Comparison of ENCODE assay signal across 16 cellular contexts in the genomic region with DNA sequence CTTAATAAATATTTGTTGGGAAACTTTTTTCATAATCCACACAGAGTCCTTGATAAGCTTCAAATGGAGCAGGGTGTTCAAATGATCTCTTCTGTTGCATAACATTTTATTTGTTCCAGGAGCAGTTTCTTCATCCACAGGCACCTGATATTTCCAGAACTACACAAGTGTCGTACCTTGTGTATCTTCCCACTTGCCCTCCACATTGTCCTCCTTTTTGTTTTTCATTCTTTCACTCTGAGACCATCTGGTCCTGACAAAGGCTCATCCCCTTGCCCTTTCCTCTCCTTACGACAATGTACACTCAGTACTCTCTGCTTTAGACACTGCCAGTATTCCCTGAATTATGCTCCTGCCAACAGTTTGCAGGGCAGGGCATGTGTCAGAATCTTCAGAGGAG. TPM values are rescaled to one million over a fixed set of nuclear protein-coding genes. Genes with fewer than 3 reads are reported as not detected.
DNase-seq lines count a peak whose midpoint lies in the region; ATAC-seq, FAIRE-seq and TF ChIP-seq lines count a peak whose summit lies in the region.
"Had no signal": no experiment of that assay in that cellular context is flagged by ENCODE, and none has a peak within 500 bp of the region (broad histone marks: within the 10 kb centered on the region; RNA-seq: fewer than 3 reads in every experiment).

No MANE protein-coding gene starts in this region.

- no peak overlapping the region; the same call in 1 of the 2 replicates for H2BK15ac ChIP-seq in H1 (ENCODE audit: low read length)

- no peak overlapping the region for H2BK5ac ChIP-seq in H1 (ENCODE audit: low read depth, low read length)

- no peak overlapping the region for H3K27ac ChIP-seq in H1 (ENCODE audit: low read depth, low read length)
- H3K27ac ChIP-seq in gastroesophageal sphincter = peak overlapping the region; percentile 41 to 72 (median 61)
- H3K27ac ChIP-seq in psoas muscle = peak overlapping the region; percentile 80
- peak overlapping the region; percentile 15 for H3K27ac ChIP-seq in subcutaneous abdominal adipose tissue (ENCODE audit: low read depth, low read length)
- H3K27ac ChIP-seq: A549 had no signal

- peaks cover 0 to 16% (median 9%) of the 10 kb centered on the region in 4 experiments; a peak in 6 of 7 replicates for H3K4me1 ChIP-seq in H1 (replicated peaks in 1 of 4; ENCODE audit: control insufficient read depth in 3 of 4, insufficient read depth in 4 of 4, low read length in 3 of 4)
- H3K4me1 ChIP-seq in gastroesophageal sphincter = peaks cover 0 to 50% (median 4%) of the 10 kb centered on the region in 3 donors
- H3K4me1 ChIP-seq in psoas muscle = peaks cover 47% of the 10 kb centered on the region
- peaks cover 0 to 17% (median 8%) of the 10 kb centered on the region in 5 donors for H3K4me1 ChIP-seq in subcutaneous abdominal adipose tissue (ENCODE audit: control insufficient read depth in 5 of 5, insufficient read depth in 5 of 5, low read length in 5 of 5)

- no peak overlapping the region for H2AFZ ChIP-seq in H1 (ENCODE audit: low read length)

- H4K8ac ChIP-seq in H1 (ENCODE audit: extremely low read depth, insufficient read depth, low read length) = no peak overlapping the region

- peak overlapping the region; percentile 77 for H2BK12ac ChIP-seq in H1 (ENCODE audit: low read depth, low read length)

- WGBS in H1 (ENCODE audit: extremely low coverage in 1 of 2, insufficient coverage in 1 of 2, insufficient read length in 1 of 2, insufficient replicate concordance in 2 of 2, low coverage in 1 of 2, low lambda C conversion rate in 2 of 2, missing lambda C conversion rate in 1 of 2), 2 experiments = 93% methylated on average over 2 of the region's 2 CpGs; no CpG with 5 or more reads in 1 of the 2 experiments
- WGBS in gastroesophageal sphincter (ENCODE audit: low coverage in 1 of 2), 2 donors = 17 to 92% methylated on average over 2 of the region's 2 CpGs
- 40 to 64% (median 41%) methylated on average over 2 of the region's 2 CpGs for WGBS in psoas muscle, 3 donors

- no peak for TF ChIP-seq POLR2A in H1 (IDR thresholded peaks at IDR 0.05; ENCODE audit: control extremely low read depth in 1 of 2, low read depth in 2 of 2, low read length in 2 of 2)
- TF ChIP-seq POLR2A in gastroesophageal sphincter (IDR thresholded peaks at IDR 0.05) = no peak

- no peak overlapping the region for H3K4me2 ChIP-seq in H1 (ENCODE audit: insufficient read depth in 1 of 2, low read depth in 2 of 2, low read length in 2 of 2)
- H3K4me2 ChIP-seq: A549 had no signal

- peak; percentile 27 for ATAC-seq in gastroesophageal sphincter
- ATAC-seq in psoas muscle = peak; percentile 51 to 82 (median 79)
- ATAC-seq: CD8-positive, alpha-beta T cell had no signal

- no peak overlapping the region for H2AK5ac ChIP-seq in H1 (ENCODE audit: low read depth, low read length)

- TF ChIP-seq CTCF in H1 (IDR thresholded peaks at IDR 0.05; ENCODE audit: control extremely low read depth in 1 of 3, insufficient read depth in 1 of 3, low read depth in 1 of 3, low read length in 3 of 3) (no peak), gastroesophageal sphincter (IDR thresholded peaks at IDR 0.05) (no peak), psoas muscle (IDR thresholded peaks at IDR 0.05) (no peak)

- H3K9ac ChIP-seq in H1 (replicated peaks in 1 of 4; ENCODE audit: extremely low read depth in 1 of 4, low read depth in 3 of 4, low read length in 3 of 4) (no peak overlapping the region), subcutaneous abdominal adipose tissue (ENCODE audit: low read length in 5 of 5) (peak overlapping the region in 1 of 5 donors; percentile 30)

- peaks cover 3% of the 10 kb centered on the region in 2 experiments for H4K20me1 ChIP-seq in H1 (replicated peaks in 1 of 2; ENCODE audit: control insufficient read depth in 1 of 2, insufficient read depth in 2 of 2, low read length in 2 of 2)

- FAIRE-seq in H1 (lab: Jason Lieb, UNC) = no peak
- FAIRE-seq: A549, D721Med, G401.6, GM12891 had no signal

- no peak for TF ChIP-seq EP300 in H1 (IDR thresholded peaks at IDR 0.05; ENCODE audit: borderline replicate concordance in 1 of 2, low read depth in 2 of 2, low read length in 2 of 2)
- TF ChIP-seq EP300 in gastroesophageal sphincter (IDR thresholded peaks at IDR 0.05) = no peak

- H3K27me3 ChIP-seq in H1 (replicated peaks in 1 of 4; ENCODE audit: control insufficient read depth in 3 of 4, extremely low read depth in 1 of 4, insufficient read depth in 3 of 4, low read length in 3 of 4) = peaks cover 8 to 36% (median 32%) of the 10 kb centered on the region in 4 experiments
- H3K27me3 ChIP-seq in gastroesophageal sphincter = no peaks in the 10 kb centered on the region
- no peaks in the 10 kb centered on the region for H3K27me3 ChIP-seq in psoas muscle (ENCODE audit: insufficient read depth in 3 of 3, low read length in 2 of 3)
- no peaks in the 10 kb centered on the region for H3K27me3 ChIP-seq in subcutaneous abdominal adipose tissue (ENCODE audit: control insufficient read depth in 5 of 5, insufficient read depth in 4 of 5, low read length in 5 of 5)

- H3K56ac ChIP-seq in H1 (replicated peaks; ENCODE audit: insufficient read length, low read depth, low read length) = no peak overlapping the region

- H3K4ac ChIP-seq in H1 (replicated peaks; ENCODE audit: insufficient read length, low read depth, low read length) = no peak overlapping the region

- H3K9me3 ChIP-seq in H1 (ENCODE audit: insufficient read depth in 2 of 2, low read depth in 1 of 2, low read length in 1 of 2) (no peaks in the 10 kb centered on the region), gastroesophageal sphincter (no peaks in the 10 kb centered on the region), psoas muscle (no peaks in the 10 kb centered on the region), subcutaneous abdominal adipose tissue (ENCODE audit: control insufficient read depth in 5 of 5, low read length in 5 of 5) (no peaks in the 10 kb centered on the region)
- H3K9me3 ChIP-seq: A549 had no signal

- POLR2A ChIA-PET in H1 (lab: Charles Lee; ENCODE audit: partially characterized antibody) = interaction anchor here (0.5 to 1.1 kb wide), 2 partner anchors 14 to 66 kb away, joined by 3 to 4 read pairs; no protein-coding TSS in a partner anchor

- no peak for TF ChIP-seq RAD21 in H1 (IDR thresholded peaks at IDR 0.05 in 1 of 2, conservative IDR thresholded peaks at IDR 0.05 in 1 of 2; ENCODE audit: low read depth in 2 of 2, low read length in 2 of 2)

- CTCF ChIA-PET in H1 (lab: Charles Lee; ENCODE audit: partially characterized antibody) = interaction anchor here (1.0 to 4.2 kb wide), 11 partner anchors 9 to 216 kb away, joined by 3 to 24 read pairs (median 4); no protein-coding TSS in a partner anchor

- H3K79me2 ChIP-seq in H1 (ENCODE audit: control insufficient read depth in 1 of 2, insufficient read depth in 2 of 2, low read length in 2 of 2) = no peaks in the 10 kb centered on the region

- H2BK120ac ChIP-seq in H1 (replicated peaks; ENCODE audit: low read depth, low read length) = no peak overlapping the region

- no peak overlapping the region for H3K18ac ChIP-seq in H1 (ENCODE audit: extremely low read depth, low read length)

- no peak overlapping the region for H4K91ac ChIP-seq in H1 (replicated peaks; ENCODE audit: insufficient read length, low read length)

- no peak overlapping the region for H4K5ac ChIP-seq in H1 (ENCODE audit: insufficient read length, low read depth, low read length)

- H3K23me2 ChIP-seq in H1 (ENCODE audit: low read depth, low read length) = no peaks in the 10 kb centered on the region

- DNase-seq in H1 (ENCODE audit: low read depth in 1 of 2, low spot score in 2 of 2) = no peak
- DNase-seq in psoas muscle = no peak
- no peak for DNase-seq in A172 (ENCODE audit: low spot score)
- DNase-seq in central memory CD4-positive, alpha-beta T cell = no peak
- no peak for DNase-seq in AG20443 (ENCODE audit: low spot score)
- DNase-seq: CD8-positive, alpha-beta T cell; DMS153; DMS79 treated with DMSO at 0.1 percent for 48 hours; EL; HFFc6 had no signal

- no peak overlapping the region for H3K23ac ChIP-seq in H1 (ENCODE audit: insufficient read length)

- H3K36me3 ChIP-seq in H1 (ENCODE audit: control insufficient read depth in 2 of 4, insufficient read depth in 4 of 4, low read length in 3 of 4) = no peaks in the 10 kb centered on the region
- no peaks in the 10 kb centered on the region for H3K36me3 ChIP-seq in gastroesophageal sphincter
- H3K36me3 ChIP-seq in psoas muscle (ENCODE audit: insufficient read depth in 1 of 2, low read depth in 1 of 2) = no peaks in the 10 kb centered on the region
- no peaks in the 10 kb centered on the region for H3K36me3 ChIP-seq in subcutaneous abdominal adipose tissue (ENCODE audit: control insufficient read depth in 5 of 5, insufficient read depth in 5 of 5, low read length in 5 of 5)

- H2BK20ac ChIP-seq in H1 (ENCODE audit: low read length) = no peak overlapping the region

- no peak overlapping the region for H3K14ac ChIP-seq in H1 (ENCODE audit: insufficient read length)

- intact Hi-C loops in psoas muscle (cut with DNase I) = loop anchor here in 1 of 2 donors (10.0 kb wide), 1 partner anchor 88 kb away; no protein-coding TSS in a partner anchor

- no peak overlapping the region for H3K4me3 ChIP-seq in H1 (ENCODE audit: extremely low read depth in 1 of 4, insufficient read depth in 2 of 4, low read depth in 3 of 4, low read length in 4 of 4)
- H3K4me3 ChIP-seq in gastroesophageal sphincter = no peak overlapping the region
- no peak overlapping the region for H3K4me3 ChIP-seq in psoas muscle
- no peak overlapping the region for H3K4me3 ChIP-seq in subcutaneous abdominal adipose tissue (ENCODE audit: low read depth in 1 of 5, low read length in 5 of 5)
- H3K4me3 ChIP-seq: A549 had no signal

- no peaks in the 10 kb centered on the region for H3K79me1 ChIP-seq in H1 (ENCODE audit: low read depth, low read length)

TF ChIP-seq in H1, 55 proteins besides CTCF, POLR2A, EP300 and RAD21 (continues in another document):
- no peak for TF ChIP-seq TCF12 (IDR thresholded peaks at IDR 0.05; ENCODE audit: low read depth, low read length)
- TF ChIP-seq RXRA (IDR thresholded peaks at IDR 0.05; ENCODE audit: insufficient read depth, low read depth, low read length) = no peak
- TF ChIP-seq KDM5A (IDR thresholded peaks at IDR 0.05; ENCODE audit: low read length) = no peak

RNA-seq across cellular contexts. Expression of gene AMOTL1, which starts 5.2 kb away (rescaled TPM):
- total RNA-seq in H1 (2021; fragmentation: NEBNext Ultra II Directional; extraction: Animal tissue kit (Norgen Biotek cat#: 25700)) = 27.6 and 31.6 TPM in 2 replicates
- polyA plus RNA-seq in H1 (2011; rRNA removed) (8.2 and 9.0 TPM in 2 replicates), psoas muscle (100 to 1,000 TPM in 1 of 3 donors, 10 to 100 TPM in 2; 46.5 to 162 (median 91.8) TPM)
- 8.4 TPM for polyA plus RNA-seq in H1 (2011; cell fraction: cytosol; rRNA removed)
- 14.7 TPM for polyA plus RNA-seq in H1 (2011; cell fraction: nucleus; rRNA removed)
- polyA plus RNA-seq in H1 (2012, experiment 1 of 2) = 9.5 to 14.6 TPM (median 12.7 TPM) in 4 replicates
- 2.1 TPM for polyA plus RNA-seq in H1 (2012, experiment 2 of 2)
- polyA plus RNA-seq in H1 (2013, experiment 1 of 2) = 15.3 TPM
- polyA plus RNA-seq in H1 (2013, experiment 2 of 2) = 14.1 TPM
- polyA minus RNA-seq in H1 (2011; rRNA and poly(A)+ RNA removed) = 27.2 and 28.2 TPM in 2 replicates
- 15.4 TPM for polyA minus RNA-seq in H1 (2011; cell fraction: cytosol; rRNA and poly(A)+ RNA removed)
- polyA minus RNA-seq in H1 (2011; cell fraction: nucleus; rRNA and poly(A)+ RNA removed) = 28.6 TPM
- total RNA-seq in gastroesophageal sphincter (100 to 1,000 TPM; 136 to 215 (median 176) TPM), psoas muscle (100 to 1,000 TPM; 225 to 355 (median 292) TPM)
- 10.8 and 12.2 TPM in 2 replicates for total RNA-seq in A172 (2014; rRNA removed; shearing (Covaris generic))
